In the genomic region with DNA sequence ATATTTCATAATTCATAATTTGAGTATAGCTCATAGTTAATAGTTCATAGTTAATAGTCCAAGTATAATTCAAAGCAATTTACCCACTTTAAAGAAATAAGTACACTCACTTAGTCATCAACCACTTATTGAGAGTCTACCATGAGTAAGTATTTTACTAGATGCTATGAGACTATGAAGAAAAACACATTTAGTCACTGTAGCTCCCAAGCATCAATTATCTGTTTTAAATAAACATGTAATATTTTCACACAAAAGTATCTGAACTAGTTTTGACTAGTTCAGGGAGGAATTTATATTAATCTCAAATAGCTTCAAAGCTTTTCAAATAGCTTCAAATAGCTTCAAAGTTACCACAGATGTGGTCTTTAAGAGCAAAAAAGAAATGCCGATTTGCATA, we compare ENCODE assay signal across 1 cellular context.
TF ChIP-seq lines count a peak whose summit lies in the region.

No MANE protein-coding gene starts in this region.

TF ChIP-seq in SK-N-SH, 30 proteins besides CTCF, POLR2A, EP300 and RAD21 (continued from another document):
- TF ChIP-seq, protein P1, sequence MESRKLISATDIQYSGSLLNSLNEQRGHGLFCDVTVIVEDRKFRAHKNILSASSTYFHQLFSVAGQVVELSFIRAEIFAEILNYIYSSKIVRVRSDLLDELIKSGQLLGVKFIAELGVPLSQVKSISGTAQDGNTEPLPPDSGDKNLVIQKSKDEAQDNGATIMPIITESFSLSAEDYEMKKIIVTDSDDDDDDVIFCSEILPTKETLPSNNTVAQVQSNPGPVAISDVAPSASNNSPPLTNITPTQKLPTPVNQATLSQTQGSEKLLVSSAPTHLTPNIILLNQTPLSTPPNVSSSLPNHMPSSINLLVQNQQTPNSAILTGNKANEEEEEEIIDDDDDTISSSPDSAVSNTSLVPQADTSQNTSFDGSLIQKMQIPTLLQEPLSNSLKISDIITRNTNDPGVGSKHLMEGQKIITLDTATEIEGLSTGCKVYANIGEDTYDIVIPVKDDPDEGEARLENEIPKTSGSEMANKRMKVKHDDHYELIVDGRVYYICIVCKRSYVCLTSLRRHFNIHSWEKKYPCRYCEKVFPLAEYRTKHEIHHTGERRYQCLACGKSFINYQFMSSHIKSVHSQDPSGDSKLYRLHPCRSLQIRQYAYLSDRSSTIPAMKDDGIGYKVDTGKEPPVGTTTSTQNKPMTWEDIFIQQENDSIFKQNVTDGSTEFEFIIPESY (IDR thresholded peaks at IDR 0.05; ENCODE audit: borderline replicate concordance, low read depth): no peak
- TF ChIP-seq, protein P2, sequence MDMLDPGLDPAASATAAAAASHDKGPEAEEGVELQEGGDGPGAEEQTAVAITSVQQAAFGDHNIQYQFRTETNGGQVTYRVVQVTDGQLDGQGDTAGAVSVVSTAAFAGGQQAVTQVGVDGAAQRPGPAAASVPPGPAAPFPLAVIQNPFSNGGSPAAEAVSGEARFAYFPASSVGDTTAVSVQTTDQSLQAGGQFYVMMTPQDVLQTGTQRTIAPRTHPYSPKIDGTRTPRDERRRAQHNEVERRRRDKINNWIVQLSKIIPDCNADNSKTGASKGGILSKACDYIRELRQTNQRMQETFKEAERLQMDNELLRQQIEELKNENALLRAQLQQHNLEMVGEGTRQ (IDR thresholded peaks at IDR 0.05; ENCODE audit: borderline replicate concordance, low read depth, low read length): no peak
- TF ChIP-seq NRF1 (IDR thresholded peaks at IDR 0.05; ENCODE audit: low read depth, low read length) (no peak), JUND (IDR thresholded peaks at IDR 0.05) (no peak), ELF1 (IDR thresholded peaks at IDR 0.05) (no peak), MXI1 (IDR thresholded peaks at IDR 0.05; ENCODE audit: low read depth, low read length) (no peak), RCOR1 (IDR thresholded peaks at IDR 0.05; ENCODE audit: low read length) (no peak), FOSL2 (IDR thresholded peaks at IDR 0.05; ENCODE audit: borderline replicate concordance, low read depth) (no peak), FOXM1 (IDR thresholded peaks at IDR 0.05; ENCODE audit: low read depth) (no peak), SIN3A (IDR thresholded peaks at IDR 0.05; ENCODE audit: borderline replicate concordance, low read depth, low read length) (no peak)
- TF ChIP-seq, protein P3, sequence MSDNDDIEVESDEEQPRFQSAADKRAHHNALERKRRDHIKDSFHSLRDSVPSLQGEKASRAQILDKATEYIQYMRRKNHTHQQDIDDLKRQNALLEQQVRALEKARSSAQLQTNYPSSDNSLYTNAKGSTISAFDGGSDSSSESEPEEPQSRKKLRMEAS (IDR thresholded peaks at IDR 0.05; ENCODE audit: low read depth): no peak
- TF ChIP-seq, protein P4, sequence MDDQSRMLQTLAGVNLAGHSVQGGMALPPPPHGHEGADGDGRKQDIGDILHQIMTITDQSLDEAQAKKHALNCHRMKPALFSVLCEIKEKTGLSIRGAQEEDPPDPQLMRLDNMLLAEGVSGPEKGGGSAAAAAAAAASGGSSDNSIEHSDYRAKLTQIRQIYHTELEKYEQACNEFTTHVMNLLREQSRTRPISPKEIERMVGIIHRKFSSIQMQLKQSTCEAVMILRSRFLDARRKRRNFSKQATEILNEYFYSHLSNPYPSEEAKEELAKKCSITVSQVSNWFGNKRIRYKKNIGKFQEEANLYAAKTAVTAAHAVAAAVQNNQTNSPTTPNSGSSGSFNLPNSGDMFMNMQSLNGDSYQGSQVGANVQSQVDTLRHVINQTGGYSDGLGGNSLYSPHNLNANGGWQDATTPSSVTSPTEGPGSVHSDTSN (IDR thresholded peaks at IDR 0.05): no peak
- TF ChIP-seq, protein P5, sequence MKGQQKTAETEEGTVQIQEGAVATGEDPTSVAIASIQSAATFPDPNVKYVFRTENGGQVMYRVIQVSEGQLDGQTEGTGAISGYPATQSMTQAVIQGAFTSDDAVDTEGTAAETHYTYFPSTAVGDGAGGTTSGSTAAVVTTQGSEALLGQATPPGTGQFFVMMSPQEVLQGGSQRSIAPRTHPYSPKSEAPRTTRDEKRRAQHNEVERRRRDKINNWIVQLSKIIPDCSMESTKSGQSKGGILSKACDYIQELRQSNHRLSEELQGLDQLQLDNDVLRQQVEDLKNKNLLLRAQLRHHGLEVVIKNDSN (IDR thresholded peaks at IDR 0.05; ENCODE audit: borderline replicate concordance, low read depth): no peak
- TF ChIP-seq, protein P6, sequence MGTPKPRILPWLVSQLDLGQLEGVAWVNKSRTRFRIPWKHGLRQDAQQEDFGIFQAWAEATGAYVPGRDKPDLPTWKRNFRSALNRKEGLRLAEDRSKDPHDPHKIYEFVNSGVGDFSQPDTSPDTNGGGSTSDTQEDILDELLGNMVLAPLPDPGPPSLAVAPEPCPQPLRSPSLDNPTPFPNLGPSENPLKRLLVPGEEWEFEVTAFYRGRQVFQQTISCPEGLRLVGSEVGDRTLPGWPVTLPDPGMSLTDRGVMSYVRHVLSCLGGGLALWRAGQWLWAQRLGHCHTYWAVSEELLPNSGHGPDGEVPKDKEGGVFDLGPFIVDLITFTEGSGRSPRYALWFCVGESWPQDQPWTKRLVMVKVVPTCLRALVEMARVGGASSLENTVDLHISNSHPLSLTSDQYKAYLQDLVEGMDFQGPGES (IDR thresholded peaks at IDR 0.05; ENCODE audit: low read depth, low read length): no peak
